9 cellular contexts compared by ENCODE assay signal in genomic region chr19:18425515-18426415, GRCh38. TPM values are rescaled to one million over a fixed set of nuclear protein-coding genes. Genes with fewer than 3 reads are reported as not detected.
DNase-seq lines count a peak whose midpoint lies in the region; ATAC-seq and TF ChIP-seq lines count a peak whose summit lies in the region.
"Had no signal": no experiment of that assay in that cellular context is flagged by ENCODE, and none has a peak within 500 bp of the region (broad histone marks: within the 10 kb centered on the region; RNA-seq: fewer than 3 reads in every experiment).

No MANE protein-coding gene starts in this region.

- ATAC-seq in PC-3 = peak; percentile 14
- ATAC-seq in GM19467 (IDR thresholded peaks at IDR 0.05; ENCODE audit: unreplicated experiment) = no peak
- no peak for ATAC-seq in GM21390 (IDR thresholded peaks at IDR 0.05; ENCODE audit: unreplicated experiment)

- peak overlapping the region in 8 of 11 experiments; percentile 7 to 69 (median 46); a peak in 15 of 22 replicates for H3K27ac ChIP-seq in BLaER1 treated with 17β-estradiol and CSF1 and Interleukin-3, amounts not matched to agents 10 nM and 100 nM
- H3K27ac ChIP-seq in PC-3 (ENCODE audit: low read length) (no peak overlapping the region), osteoblast (ENCODE audit: low read depth, low read length) (peak overlapping the region; percentile 57)
- H3K27ac ChIP-seq: neutrophil had no signal

- H3K36me3 ChIP-seq in BLaER1 treated with 17β-estradiol and CSF1 and Interleukin-3, amounts not matched to agents 10 nM and 100 nM = peaks cover 0 to 27% (median 2%) of the 10 kb centered on the region in 11 experiments; a peak in 10 of 22 replicates
- no peaks in the 10 kb centered on the region for H3K36me3 ChIP-seq in PC-3 (ENCODE audit: low read depth, low read length)
- no peaks in the 10 kb centered on the region for H3K36me3 ChIP-seq in endocrine pancreas (ENCODE audit: control insufficient read depth, insufficient read depth, low read length)
- peaks cover 3% of the 10 kb centered on the region for H3K36me3 ChIP-seq in osteoblast (ENCODE audit: insufficient read depth, low read length)
- H3K36me3 ChIP-seq: neutrophil had no signal

- H3K9me2 ChIP-seq in PC-3 (replicated peaks; ENCODE audit: low read length) = no peaks in the 10 kb centered on the region

- no peaks in the 10 kb centered on the region for H3K27me3 ChIP-seq in BLaER1 treated with 17β-estradiol and CSF1 and Interleukin-3, amounts not matched to agents 10 nM and 100 nM
- H3K27me3 ChIP-seq in PC-3 (ENCODE audit: low read length) (no peaks in the 10 kb centered on the region), endocrine pancreas (ENCODE audit: control insufficient read depth, insufficient read depth, low read length) (no peaks in the 10 kb centered on the region), osteoblast (ENCODE audit: insufficient read depth, low read length) (no peaks in the 10 kb centered on the region)

- CTCF ChIA-PET in PC-3 (lab: Charles Lee) = no interaction called here

- peak overlapping the region in 2 of 10 experiments; percentile 17 to 22; a peak in 4 of 20 replicates for H3K4me3 ChIP-seq in BLaER1 treated with 17β-estradiol and CSF1 and Interleukin-3, amounts not matched to agents 10 nM and 100 nM
- H3K4me3 ChIP-seq in PC-3 (ENCODE audit: low read length) = no peak overlapping the region
- H3K4me3 ChIP-seq in endocrine pancreas (ENCODE audit: control insufficient read depth, insufficient read depth, low read length) = no peak overlapping the region
- H3K4me3 ChIP-seq in osteoblast (ENCODE audit: insufficient read depth, low read length) = no peak overlapping the region

- TF ChIP-seq CTCF in PC-3 (conservative IDR thresholded peaks at IDR 0.05; ENCODE audit: low read depth, low read length) (0 out of 2 replicates have a peak, but pooled peaks have one; percentile 11), osteoblast (IDR thresholded peaks at IDR 0.05; ENCODE audit: extremely low read depth, low read depth, low read length) (peak; percentile 21)

- no peaks in the 10 kb centered on the region for H3F3A ChIP-seq in PC-3 (ENCODE audit: low read length, unreplicated experiment)

- H3K4me1 ChIP-seq in BLaER1 treated with 17β-estradiol and CSF1 and Interleukin-3, amounts not matched to agents 10 nM and 100 nM = peaks cover 94 to 99% (median 97%) of the 10 kb centered on the region in 10 experiments
- H3K4me1 ChIP-seq in PC-3 (ENCODE audit: insufficient read depth, low read length) (peaks cover 4% of the 10 kb centered on the region), endocrine pancreas (ENCODE audit: control insufficient read depth, insufficient read depth, low read length) (no peaks in the 10 kb centered on the region), osteoblast (ENCODE audit: insufficient read depth, low read length) (peaks cover 33% of the 10 kb centered on the region)

- H3K79me2 ChIP-seq in PC-3 (ENCODE audit: low read length) (peaks cover 39% of the 10 kb centered on the region), osteoblast (ENCODE audit: insufficient read depth, low read length) (peaks cover 85% of the 10 kb centered on the region)

- intact Hi-C loops in PC-3 (cut with micrococcal nuclease) = no loop called here

- no peaks in the 10 kb centered on the region for H3K9me3 ChIP-seq in BLaER1 treated with 17β-estradiol and CSF1 and Interleukin-3, amounts not matched to agents 10 nM and 100 nM (replicated peaks in 1 of 11)
- no peaks in the 10 kb centered on the region for H3K9me3 ChIP-seq in PC-3 (ENCODE audit: low read length)
- no peaks in the 10 kb centered on the region for H3K9me3 ChIP-seq in endocrine pancreas (ENCODE audit: control insufficient read depth, low read length)
- H3K9me3 ChIP-seq in osteoblast (ENCODE audit: low read depth, low read length) = no peaks in the 10 kb centered on the region
- H3K9me3 ChIP-seq: neutrophil had no signal

- peak overlapping the region; percentile 85 to 98 (median 91) for H3K4me2 ChIP-seq in BLaER1 treated with 17β-estradiol and CSF1 and Interleukin-3, amounts not matched to agents 10 nM and 100 nM
- H3K4me2 ChIP-seq in PC-3 (ENCODE audit: low read length) = no peak overlapping the region
- H3K4me2 ChIP-seq in osteoblast (ENCODE audit: insufficient read depth, low read length) = peak overlapping the region; percentile 54

- peak overlapping the region; percentile 36 to 67 (median 59); a peak in 21 of 22 replicates for H3K9ac ChIP-seq in BLaER1 treated with 17β-estradiol and CSF1 and Interleukin-3, amounts not matched to agents 10 nM and 100 nM
- H3K9ac ChIP-seq in PC-3 (ENCODE audit: low read length) = no peak overlapping the region
- H3K9ac ChIP-seq in endocrine pancreas (ENCODE audit: control insufficient read depth, insufficient read depth, low read length) = peak overlapping the region; percentile 39

- H2AFZ ChIP-seq in PC-3 (ENCODE audit: low read length) (no peak overlapping the region), osteoblast (ENCODE audit: low read length) (no peak overlapping the region)

- POLR2A ChIA-PET in PC-3 (lab: Charles Lee; ENCODE audit: unreplicated experiment) = no interaction called here

- BruUV-seq in PC-3 (replicated peaks; lab: Mats Ljungman, UMichigan) = no TSS peak

- H4K20me1 ChIP-seq in BLaER1 treated with 17β-estradiol and CSF1 and Interleukin-3, amounts not matched to agents 10 nM and 100 nM = peaks cover 67 to 100% (median 73%) of the 10 kb centered on the region in 11 experiments
- H4K20me1 ChIP-seq in PC-3 (ENCODE audit: low read length) (peaks cover 11% of the 10 kb centered on the region; the same call in 1 of the 2 replicates), osteoblast (ENCODE audit: insufficient read depth, low read length) (peaks cover 61% of the 10 kb centered on the region)

- DNase-seq in PC-3 (no peak), osteoblast (ENCODE audit: insufficient read length, low spot score, missing footprints) (peak; percentile 100), NCI-H2029 (lab: John Stamatoyannopoulos, UW) (no peak), NCI-H446 (lab: John Stamatoyannopoulos, UW) (no peak)

RNA-seq across cellular contexts. Expression of gene SSBP4, which starts 6.6 kb away (rescaled TPM):
- total RNA-seq in PC-3 (2014; rRNA removed) (97.5 and 99.9 TPM in 2 replicates), osteoblast (77.8 and 90.8 TPM in 2 replicates)

RNA-seq across cellular contexts. Expression of gene ISYNA1, which starts 12.2 kb away (rescaled TPM):
- 19.4 TPM in 2 replicates for total RNA-seq in PC-3 (2014; rRNA removed)
- 7.7 and 8.0 TPM in 2 replicates for total RNA-seq in osteoblast

RNA-seq across cellular contexts. Expression of gene LRRC25, which starts 28.3 kb away (rescaled TPM):
- total RNA-seq in PC-3 (2014; rRNA removed) = not detected in 2 replicates
- 0.88 and 1.1 TPM in 2 replicates for total RNA-seq in osteoblast

RNA-seq across cellular contexts. Expression of gene GDF15, which starts 39.8 kb away (rescaled TPM):
- total RNA-seq in PC-3 (2014; rRNA removed) (84.3 and 105 TPM in 2 replicates), osteoblast (61.6 and 74.2 TPM in 2 replicates)
